In genomic region chr19:17855333-17856152, GRCh38 we compare ENCODE assay signal across 1 cellular context.
TF ChIP-seq lines count a peak whose summit lies in the region.

No MANE protein-coding gene starts in this region.

TF ChIP-seq in HepG2, 621 proteins besides CTCF, POLR2A, EP300 and RAD21 (continued from another document and continues in another):
- no peak for TF ChIP-seq AFF4 (CRISPR knock-in tag; IDR thresholded peaks at IDR 0.05)
- TF ChIP-seq REL (CRISPR knock-in tag; conservative IDR thresholded peaks at IDR 0.05) = no peak
- TF ChIP-seq ISL2 (CRISPR knock-in tag; IDR thresholded peaks at IDR 0.05) = no peak
- TF ChIP-seq MEIS2 (CRISPR knock-in tag; IDR thresholded peaks at IDR 0.05) = no peak
- no peak for TF ChIP-seq CENPT (CRISPR knock-in tag; IDR thresholded peaks at IDR 0.05; ENCODE audit: low read depth)
- no peak for TF ChIP-seq ARID2 (CRISPR knock-in tag; IDR thresholded peaks at IDR 0.05; ENCODE audit: borderline replicate concordance)
- TF ChIP-seq U2AF2 (IDR thresholded peaks at IDR 0.05; ENCODE audit: low read depth, low read length) = no peak
- TF ChIP-seq ZNF772 (CRISPR knock-in tag; IDR thresholded peaks at IDR 0.05) = no peak
- no peak for TF ChIP-seq RERE (CRISPR knock-in tag; IDR thresholded peaks at IDR 0.05; ENCODE audit: low read depth)
- TF ChIP-seq PAWR (CRISPR knock-in tag; IDR thresholded peaks at IDR 0.05; ENCODE audit: borderline replicate concordance) = no peak
- no peak for TF ChIP-seq MAFK (conservative IDR thresholded peaks at IDR 0.05 in 1 of 2, IDR thresholded peaks at IDR 0.05 in 1 of 2; ENCODE audit: low read length in 2 of 2)
- TF ChIP-seq MAX (IDR thresholded peaks at IDR 0.05) = no peak; the same call in 1 of the 2 replicates
- TF ChIP-seq EHMT2 (IDR thresholded peaks at IDR 0.05; ENCODE audit: borderline replicate concordance, low read depth, low read length) = no peak
- no peak for TF ChIP-seq ZNF296 (CRISPR knock-in tag; conservative IDR thresholded peaks at IDR 0.05)
- no peak for TF ChIP-seq ZNF446 (CRISPR knock-in tag; IDR thresholded peaks at IDR 0.05)
- no peak for TF ChIP-seq IKZF1 (IDR thresholded peaks at IDR 0.05)
- peak; percentile 74; the same call in 1 of the 2 replicates for TF ChIP-seq AKAP8 (CRISPR knock-in tag; IDR thresholded peaks at IDR 0.05)
- TF ChIP-seq RARA (CRISPR knock-in tag; IDR thresholded peaks at IDR 0.05) = 0 out of 2 replicates have a peak, but pooled peaks have one; percentile 16
- TF ChIP-seq SSRP1 (CRISPR knock-in tag; IDR thresholded peaks at IDR 0.05) = no peak
- no peak for TF ChIP-seq LCORL (IDR thresholded peaks at IDR 0.05)
- TF ChIP-seq LCORL (CRISPR knock-in tag; IDR thresholded peaks at IDR 0.05) = peak; percentile 51; the same call in 1 of the 2 replicates
- TF ChIP-seq ZFP36 (IDR thresholded peaks at IDR 0.05; ENCODE audit: borderline replicate concordance, low read depth, low read length, partially characterized antibody) = no peak
- no peak for TF ChIP-seq ZNF597 (CRISPR knock-in tag; IDR thresholded peaks at IDR 0.05)
- TF ChIP-seq PHF21A (CRISPR knock-in tag; IDR thresholded peaks at IDR 0.05) = peak; percentile 31; the same call in 1 of the 2 replicates
- no peak for TF ChIP-seq KLF15 (CRISPR knock-in tag; IDR thresholded peaks at IDR 0.05; ENCODE audit: borderline replicate concordance)
- TF ChIP-seq ZBED4 (CRISPR knock-in tag; IDR thresholded peaks at IDR 0.05; ENCODE audit: borderline replicate concordance) = 0 out of 2 replicates have a peak, but pooled peaks have one; percentile 44
- TF ChIP-seq ATF7 (IDR thresholded peaks at IDR 0.05) = no peak
- TF ChIP-seq ATF7 (CRISPR knock-in tag; IDR thresholded peaks at IDR 0.05) = no peak
- no peak for TF ChIP-seq ZNF737 (CRISPR knock-in tag; IDR thresholded peaks at IDR 0.05; ENCODE audit: borderline replicate concordance)
- peak; percentile 38; the same call in 1 of the 2 replicates for TF ChIP-seq ZNF501 (CRISPR knock-in tag; IDR thresholded peaks at IDR 0.05)
- TF ChIP-seq PAX8 (CRISPR knock-in tag; IDR thresholded peaks at IDR 0.05; ENCODE audit: borderline replicate concordance) = no peak
- TF ChIP-seq SMC3 (IDR thresholded peaks at IDR 0.05; ENCODE audit: low read length) = peak; percentile 55
- no peak for TF ChIP-seq ZFP1 (CRISPR knock-in tag; IDR thresholded peaks at IDR 0.05)
- TF ChIP-seq MTF2 (CRISPR knock-in tag; IDR thresholded peaks at IDR 0.05; ENCODE audit: borderline replicate concordance) = no peak
- no peak for TF ChIP-seq BRD4 (CRISPR knock-in tag; IDR thresholded peaks at IDR 0.05)
- TF ChIP-seq ZBTB43 (CRISPR knock-in tag; conservative IDR thresholded peaks at IDR 0.05) = no peak
- TF ChIP-seq ZNF362 (CRISPR knock-in tag; IDR thresholded peaks at IDR 0.05; ENCODE audit: borderline replicate concordance) = peak; percentile 48; the same call in 1 of the 2 replicates
- no peak for TF ChIP-seq KDM1A (CRISPR knock-in tag; IDR thresholded peaks at IDR 0.05)
- TF ChIP-seq ZNF747 (CRISPR knock-in tag; IDR thresholded peaks at IDR 0.05; ENCODE audit: borderline replicate concordance) = no peak
- TF ChIP-seq KDM5A (IDR thresholded peaks at IDR 0.05; ENCODE audit: borderline replicate concordance, low read length) = no peak
- TF ChIP-seq IRF2 (CRISPR knock-in tag; IDR thresholded peaks at IDR 0.05) = no peak
- no peak for TF ChIP-seq RFXANK (CRISPR knock-in tag; IDR thresholded peaks at IDR 0.05)
- no peak for TF ChIP-seq CCDC6 (CRISPR knock-in tag; IDR thresholded peaks at IDR 0.05)
